15 cellular contexts compared by ENCODE assay signal in the genomic region with DNA sequence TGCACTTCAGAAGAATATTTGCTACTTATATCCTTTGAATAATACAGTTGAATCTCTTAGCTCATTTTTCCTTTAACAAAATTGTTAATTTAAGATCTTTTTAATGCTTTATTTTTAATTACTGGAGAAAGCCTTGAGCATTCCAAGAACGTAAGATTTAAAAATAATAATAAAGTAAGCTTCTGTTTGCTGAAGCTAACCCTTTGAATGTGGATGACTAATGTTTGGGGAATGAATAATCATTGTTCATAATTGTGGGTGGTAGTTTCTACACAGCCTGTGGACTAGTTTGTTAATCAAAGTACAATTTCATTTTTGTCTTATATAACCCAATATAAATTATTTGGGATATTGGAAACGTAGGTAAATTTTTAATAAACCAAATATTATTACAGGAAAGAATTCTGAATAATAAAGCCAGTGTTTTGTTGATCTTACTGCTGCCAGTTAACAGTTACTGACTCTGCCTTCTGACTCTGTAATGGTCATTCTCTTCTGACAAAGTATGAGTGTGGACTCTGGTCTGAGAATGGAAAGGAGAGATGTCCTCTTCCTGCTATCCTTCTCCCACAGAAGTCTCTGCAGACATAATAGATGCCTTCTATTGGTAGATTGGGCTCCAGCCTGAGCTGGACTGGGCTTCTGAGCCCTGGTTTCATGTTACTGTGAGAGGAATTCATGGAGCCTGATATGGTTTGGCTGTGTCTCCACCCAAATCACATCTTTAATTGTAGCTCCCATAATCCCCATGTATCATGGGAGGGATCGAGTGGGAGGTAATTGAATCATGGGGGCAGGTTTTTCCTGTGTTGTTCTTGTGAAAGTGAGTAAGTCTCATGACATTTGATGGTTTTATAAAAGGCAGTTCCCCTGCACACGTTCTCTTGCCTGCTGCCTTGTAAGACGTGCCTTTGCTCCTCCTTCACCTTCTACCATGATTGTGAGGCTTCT.
DNase-seq lines count a peak whose midpoint lies in the region; ATAC-seq and TF ChIP-seq lines count a peak whose summit lies in the region.
"Had no signal": no experiment of that assay in that cellular context is flagged by ENCODE, and none has a peak within 500 bp of the region (broad histone marks: within the 10 kb centered on the region; RNA-seq: fewer than 3 reads in every experiment).

No MANE protein-coding gene starts in this region.

- peak; percentile 54 for ATAC-seq in omental fat pad (ENCODE audit: low FRiP score)
- no peak for ATAC-seq in stimulated activated memory B cell treated with anti-CD40 and anti-IgM and Interleukin-4, amounts not matched to agents 10 μg/mL and 1 μg/mL and 100 μg/mL, for 72 hours
- ATAC-seq: natural killer cell treated with Interleukin-12 subunit alpha and Interleukin-12 subunit beta and Interleukin-15 and Interleukin-18, amount 100 ng/mL, for 72 hours had no signal

- H3K9me3 Mint-ChIP-seq in activated CD4-positive, alpha-beta T cell treated with anti-CD3 and anti-CD28 coated beads, Interleukin-2, amount 10 ng/mL, durations not matched to agents 24 days and 14 days = peaks cover 37% of the 10 kb centered on the region
- peaks cover 13% of the 10 kb centered on the region for H3K9me3 Mint-ChIP-seq in stimulated activated memory B cell treated with anti-CD40 and anti-IgM and Interleukin-4, amounts not matched to agents 10 μg/mL and 1 μg/mL and 100 μg/mL, for 72 hours
- H3K9me3 Mint-ChIP-seq: activated B cell treated with CpG ODN at 0.5 μM for 24 hours had no signal

- no peaks in the 10 kb centered on the region for H3K36me3 ChIP-seq in adrenal gland (replicated peaks in 1 of 2)
- H3K36me3 ChIP-seq: spleen had no signal

- no peaks in the 10 kb centered on the region for H3K27me3 Mint-ChIP-seq in activated CD4-positive, alpha-beta T cell treated with anti-CD3 and anti-CD28 coated beads, Interleukin-2, amount 10 ng/mL, durations not matched to agents 24 days and 14 days
- no peaks in the 10 kb centered on the region for H3K27me3 Mint-ChIP-seq in stimulated activated memory B cell treated with anti-CD40 and anti-IgM and Interleukin-4, amounts not matched to agents 10 μg/mL and 1 μg/mL and 100 μg/mL, for 72 hours
- H3K27me3 Mint-ChIP-seq: natural killer cell treated with Interleukin-12 subunit alpha and Interleukin-12 subunit beta and Interleukin-15 and Interleukin-18, amount 100 ng/mL, for 72 hours had no signal

- no peaks in the 10 kb centered on the region for H3K27me3 ChIP-seq in adrenal gland
- H3K27me3 ChIP-seq: spleen had no signal

- TF ChIP-seq CTCF in omental fat pad (IDR thresholded peaks at IDR 0.05) (no peak), adrenal gland (IDR thresholded peaks at IDR 0.05) (no peak)

- no peak overlapping the region for H3K4me3 Mint-ChIP-seq in activated CD4-positive, alpha-beta T cell treated with anti-CD3 and anti-CD28 coated beads, Interleukin-2, amount 10 ng/mL, durations not matched to agents 24 days and 14 days
- H3K4me3 Mint-ChIP-seq in stimulated activated memory B cell treated with anti-CD40 and anti-IgM and Interleukin-4, amounts not matched to agents 10 μg/mL and 1 μg/mL and 100 μg/mL, for 72 hours = no peak overlapping the region
- H3K4me3 Mint-ChIP-seq: activated B cell treated with CpG ODN at 0.5 μM for 24 hours; natural killer cell treated with Interleukin-12 subunit alpha and Interleukin-12 subunit beta and Interleukin-15 and Interleukin-18, amount 100 ng/mL, for 72 hours had no signal

- no peak for TF ChIP-seq POLR2A in adrenal gland (IDR thresholded peaks at IDR 0.05)

- no peaks in the 10 kb centered on the region for H3K9me3 ChIP-seq in adrenal gland (replicated peaks in 1 of 3)

- 61 to 67% (median 65%) methylated on average over 5 of the region's 5 CpGs for WGBS in adrenal gland, 4 donors

- intact Hi-C loops in activated CD4-positive, alpha-beta T cell treated with anti-CD3 and anti-CD28 coated beads, Interleukin-2, amount 10 ng/mL, durations not matched to agents 24 days and 14 days (cut with micrococcal nuclease) = loop anchor here (5.0 to 10.0 kb wide), 4 partner anchors 121 to 293 kb away; a partner anchor contains a TSS
- intact Hi-C loops in adrenal gland (cut with DNase I) = no loop called here

- H3K27ac ChIP-seq in caudate nucleus (ENCODE audit: low read depth, low read length) (peak overlapping the region; percentile 7), adrenal gland (no peak overlapping the region)
- H3K27ac ChIP-seq: spleen had no signal

- peaks cover 21% of the 10 kb centered on the region for H3K4me1 Mint-ChIP-seq in activated CD4-positive, alpha-beta T cell treated with anti-CD3 and anti-CD28 coated beads, Interleukin-2, amount 10 ng/mL, durations not matched to agents 24 days and 14 days
- H3K4me1 Mint-ChIP-seq in stimulated activated memory B cell treated with anti-CD40 and anti-IgM and Interleukin-4, amounts not matched to agents 10 μg/mL and 1 μg/mL and 100 μg/mL, for 72 hours = no peaks in the 10 kb centered on the region
- H3K4me1 Mint-ChIP-seq: activated B cell treated with CpG ODN at 0.5 μM for 24 hours had no signal

- peaks cover 25% of the 10 kb centered on the region for H3K36me3 Mint-ChIP-seq in activated CD4-positive, alpha-beta T cell treated with anti-CD3 and anti-CD28 coated beads, Interleukin-2, amount 10 ng/mL, durations not matched to agents 24 days and 14 days (ENCODE audit: low read depth)
- H3K36me3 Mint-ChIP-seq in stimulated activated memory B cell treated with anti-CD40 and anti-IgM and Interleukin-4, amounts not matched to agents 10 μg/mL and 1 μg/mL and 100 μg/mL, for 72 hours = peaks cover 13% of the 10 kb centered on the region

- H3K27ac Mint-ChIP-seq in activated CD4-positive, alpha-beta T cell treated with anti-CD3 and anti-CD28 coated beads, Interleukin-2, amount 10 ng/mL, durations not matched to agents 24 days and 14 days = peak overlapping the region; percentile 40
- H3K27ac Mint-ChIP-seq in stimulated activated memory B cell treated with anti-CD40 and anti-IgM and Interleukin-4, amounts not matched to agents 10 μg/mL and 1 μg/mL and 100 μg/mL, for 72 hours = no peak overlapping the region
- H3K27ac Mint-ChIP-seq: activated B cell treated with CpG ODN at 0.5 μM for 24 hours; natural killer cell treated with Interleukin-12 subunit alpha and Interleukin-12 subunit beta and Interleukin-15 and Interleukin-18, amount 100 ng/mL, for 72 hours had no signal

- no peak for DNase-seq in activated CD4-positive, alpha-beta T cell treated with anti-CD3 and anti-CD28 coated beads, Interleukin-2, amount 10 ng/mL, durations not matched to agents 24 days and 14 days
- no peak for DNase-seq in activated CD4-positive, alpha-beta T cell treated with anti-CD3 and anti-CD28 coated beads, Interleukin-2, amount 50 U/mL, for 4 hours
- peak; percentile 58 for DNase-seq in M059J (ENCODE audit: low read depth)
- DNase-seq in caudate nucleus (lab: John Stamatoyannopoulos, UW) = no peak
- DNase-seq in omental fat pad (ENCODE audit: low spot score) = no peak
- no peak for DNase-seq in adrenal gland
- DNase-seq in activated CD4-positive, alpha-beta T cell treated with anti-CD3 and anti-CD28 coated beads, Interleukin-2, amount 50 U/mL, for 48 hours = no peak
- DNase-seq: activated B cell treated with CpG ODN at 0.5 μM for 24 hours; activated naive CD4-positive, alpha-beta T cell treated with anti-CD3 and anti-CD28 coated beads, Interleukin-2, amount 50 U/mL, for 16 hours; GDM1; Kasumi-1; RPMI8226; spleen had no signal

- H3K4me3 ChIP-seq in adrenal gland = no peak overlapping the region
- H3K4me3 ChIP-seq: spleen had no signal

- H3K4me1 ChIP-seq in adrenal gland (replicated peaks in 1 of 2) = no peaks in the 10 kb centered on the region
- H3K4me1 ChIP-seq: spleen had no signal
